ENCODE assay signal across 8 cellular contexts in the genomic region with DNA sequence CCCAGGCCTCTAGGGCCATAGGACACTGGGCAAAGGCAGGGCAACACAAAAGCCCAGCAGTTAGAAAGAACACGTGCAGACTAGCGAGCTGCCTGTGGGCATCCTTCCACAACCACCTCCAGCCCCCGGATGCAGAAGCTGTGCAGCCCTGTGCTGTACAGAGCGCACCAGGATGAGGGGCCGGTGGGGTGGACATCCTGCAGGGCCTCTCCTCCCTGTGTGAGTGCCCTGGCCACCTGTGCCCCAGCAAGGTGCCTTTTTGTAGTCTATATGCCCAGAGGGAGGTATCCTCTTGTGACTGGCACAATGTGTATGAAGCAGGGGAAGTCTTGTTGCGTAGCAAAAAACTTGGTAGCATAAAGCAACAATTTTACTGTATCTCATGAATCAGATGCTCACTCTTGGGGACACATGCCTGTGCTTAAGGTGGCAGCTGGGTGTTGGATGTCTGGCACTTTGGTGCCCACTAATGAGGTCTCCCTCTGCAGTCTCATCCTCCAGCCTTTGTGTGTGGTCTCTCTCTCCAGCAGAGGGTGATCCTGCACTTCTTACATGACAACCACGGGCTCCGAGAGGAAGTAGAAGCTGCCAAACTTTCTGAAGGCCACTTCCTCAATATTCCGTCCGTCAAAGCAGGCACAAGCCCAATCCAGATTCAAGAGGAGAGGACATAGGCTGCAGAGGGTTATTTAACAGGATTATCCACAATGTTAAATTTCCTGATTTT. TPM values are rescaled to one million over a fixed set of nuclear protein-coding genes. Genes with fewer than 3 reads are reported as not detected.
DNase-seq lines count a peak whose midpoint lies in the region; ATAC-seq lines count a peak whose summit lies in the region.

No MANE protein-coding gene starts in this region.

- DNase-seq in DMS114 treated with DMSO at 0.1 percent for 48 hours (lab: John Stamatoyannopoulos, UW; ENCODE audit: unreplicated experiment) (peak; percentile 46), GM19238 (ENCODE audit: insufficient read length, low spot score) (peak; percentile 17), T-cell (peak in 31 of 34 experiments; percentile 6 to 62 (median 37)), caudate nucleus (lab: John Stamatoyannopoulos, UW) (peak in 38 of 61 donors; percentile 6 to 72 (median 24)), kidney glomerular epithelial cell (lab: John Stamatoyannopoulos, UW) (peak; percentile 28)
- no peak for DNase-seq in stimulated activated naive CD8-positive, alpha-beta T cell treated with anti-CD3 and anti-CD28 coated beads, Interleukin-15, Interleukin-2, amounts not matched to agents 100 U/mL and 50 U/mL, for 24 hours

- POLR2A ChIA-PET in T-cell (lab: Charles Lee), result no interaction called here

- no peaks in the 10 kb centered on the region for H3K27me3 Mint-ChIP-seq in T-cell

- H3K4me3 Mint-ChIP-seq in T-cell, result peak overlapping the region in 2 of 3 donors; percentile 32 to 50

- peaks cover 5 to 21% (median 10%) of the 10 kb centered on the region in 3 donors for H3K4me1 Mint-ChIP-seq in T-cell

- peaks cover 2% of the 10 kb centered on the region for H3K36me3 Mint-ChIP-seq in T-cell

- CTCF ChIA-PET in T-cell (lab: Charles Lee), result interaction anchor here (0.6 to 3.4 kb wide), 7 partner anchors 9 to 296 kb away, joined by 3 to 68 read pairs (median 4); partner anchors contain the start of gene NCAPG2 (in 1 of the 2)

- peak; percentile 86 for ATAC-seq in HG03460 (IDR thresholded peaks at IDR 0.05; ENCODE audit: unreplicated experiment)
- ATAC-seq in T-cell (replicated peaks in 1 of 4), result peak; percentile 89 to 99 (median 98)
- peak; percentile 55 for ATAC-seq in stimulated activated naive CD8-positive, alpha-beta T cell treated with anti-CD3 and anti-CD28 coated beads, Interleukin-15, Interleukin-2, amounts not matched to agents 100 U/mL and 50 U/mL, for 24 hours
- no peak for ATAC-seq in HG02970 (IDR thresholded peaks at IDR 0.05; ENCODE audit: low FRiP score, unreplicated experiment)

- peak overlapping the region; percentile 45 to 63 for H3K27ac Mint-ChIP-seq in T-cell

- no peaks in the 10 kb centered on the region for H3K9me3 Mint-ChIP-seq in T-cell

- no peak overlapping the region for H3K27ac ChIP-seq in caudate nucleus (ENCODE audit: low read depth, low read length)

RNA-seq across cellular contexts. Expression of gene NCAPG2, which starts 8.7 kb away (rescaled TPM):
- 10 to 100 TPM in 3 of 5 donors, 1 to 10 TPM in 2; 6.2 to 14.7 (median 11.9) TPM for total RNA-seq in T-cell
